ENCODE assay signal across 25 cellular contexts in the genomic region with DNA sequence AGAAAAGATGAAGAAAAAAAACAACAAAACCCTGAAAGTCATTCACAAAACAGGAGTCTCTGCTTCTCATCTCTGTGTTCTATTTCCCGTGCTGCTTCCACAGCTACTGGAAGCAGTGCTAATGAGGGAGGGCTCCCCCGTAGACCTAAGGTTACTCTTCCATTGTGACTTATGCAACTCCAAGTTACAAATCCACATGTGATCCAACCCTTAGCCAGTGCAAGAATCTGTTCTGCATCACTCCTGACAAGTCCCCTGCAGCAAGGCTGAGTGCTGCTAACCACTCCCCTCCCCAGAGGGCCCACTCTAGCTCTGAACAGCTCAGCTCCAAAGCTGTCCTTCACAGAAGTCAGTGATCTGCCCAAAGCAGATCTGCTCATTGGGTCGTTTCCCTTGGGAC.
"Had no signal": no experiment of that assay in that cellular context is flagged by ENCODE, and none has a peak within 500 bp of the region (broad histone marks: within the 10 kb centered on the region; RNA-seq: fewer than 3 reads in every experiment).

No MANE protein-coding gene starts in this region.

- H3K36me3 ChIP-seq: ovary had no signal

- H3K4me1 ChIP-seq: foreskin keratinocyte, prostate gland, spleen had no signal

- ATAC-seq: foreskin keratinocyte; left colon; left ventricle myocardium superior; natural killer cell; right lobe of liver; stimulated activated memory B cell treated with anti-CD40 and anti-IgM and Interleukin-4, amounts not matched to agents 10 μg/mL and 1 μg/mL and 100 μg/mL, for 72 hours had no signal

- H3K9me3 ChIP-seq: ovary, prostate gland, right lobe of liver, spleen, thoracic aorta, transverse colon had no signal

- H3K4me3 ChIP-seq: coronary artery, lung, ovary, prostate gland, right lobe of liver, spleen, thoracic aorta, transverse colon had no signal

- H3K4me1 Mint-ChIP-seq: endodermal cell; natural killer cell; neural crest cell; stimulated activated memory B cell treated with anti-CD40 and anti-IgM and Interleukin-4, amounts not matched to agents 10 μg/mL and 1 μg/mL and 100 μg/mL, for 72 hours had no signal

- H3K27ac ChIP-seq: coronary artery, foreskin keratinocyte, ovary, prostate gland, right lobe of liver, spleen, thoracic aorta had no signal

- H3K27me3 Mint-ChIP-seq: stimulated activated memory B cell treated with anti-CD40 and anti-IgM and Interleukin-4, amounts not matched to agents 10 μg/mL and 1 μg/mL and 100 μg/mL, for 72 hours; stimulated activated naive CD8-positive, alpha-beta T cell treated with anti-CD3 and anti-CD28 coated beads, Interleukin-15, Interleukin-2, amounts not matched to agents 100 ng/mL and 50 ng/mL, for 24 hours had no signal

- H3K27ac Mint-ChIP-seq: endodermal cell; natural killer cell; stimulated activated memory B cell treated with anti-CD40 and anti-IgM and Interleukin-4, amounts not matched to agents 10 μg/mL and 1 μg/mL and 100 μg/mL, for 72 hours; stimulated activated naive CD8-positive, alpha-beta T cell treated with anti-CD3 and anti-CD28 coated beads, Interleukin-15, Interleukin-2, amounts not matched to agents 100 ng/mL and 50 ng/mL, for 24 hours had no signal

- H3K27me3 ChIP-seq: foreskin keratinocyte, ovary, right lobe of liver, spleen, transverse colon had no signal

- H3K9me3 Mint-ChIP-seq: endodermal cell; natural killer cell; neural crest cell; stimulated activated memory B cell treated with anti-CD40 and anti-IgM and Interleukin-4, amounts not matched to agents 10 μg/mL and 1 μg/mL and 100 μg/mL, for 72 hours; stimulated activated naive CD8-positive, alpha-beta T cell treated with anti-CD3 and anti-CD28 coated beads, Interleukin-15, Interleukin-2, amounts not matched to agents 100 ng/mL and 50 ng/mL, for 24 hours had no signal

- H3K4me3 Mint-ChIP-seq: endodermal cell; natural killer cell; neural crest cell; stimulated activated memory B cell treated with anti-CD40 and anti-IgM and Interleukin-4, amounts not matched to agents 10 μg/mL and 1 μg/mL and 100 μg/mL, for 72 hours; stimulated activated naive CD8-positive, alpha-beta T cell treated with anti-CD3 and anti-CD28 coated beads, Interleukin-15, Interleukin-2, amounts not matched to agents 100 ng/mL and 50 ng/mL, for 24 hours had no signal

- DNase-seq: caudate nucleus; effector CD4-positive, alpha-beta T cell; endodermal cell; foreskin keratinocyte; hippocampal formation; left colon; left ventricle myocardium superior; mesendoderm; natural killer cell; nucleus accumbens; ovary; right lobe of liver; spleen; stimulated activated CD4-positive, alpha-beta T cell treated with anti-CD3 and anti-CD28 coated beads, Interleukin-15, amount 100 ng/mL, for 24 hours; stimulated activated CD4-positive, alpha-beta T cell treated with anti-CD3 and anti-CD28 coated beads, Interleukin-1b, Interleukin-23, amount 100 ng/mL, for 48 hours; stimulated activated CD4-positive, alpha-beta T cell treated with anti-CD3 and anti-CD28 coated beads, Interleukin-4, amount 100 ng/mL, for 24 hours; substantia nigra; transverse colon had no signal
